ENCODE assay signal across 14 cellular contexts in genomic region chr3:53729618-53730017, GRCh38.
DNase-seq lines count a peak whose midpoint lies in the region; ATAC-seq and TF ChIP-seq lines count a peak whose summit lies in the region.
"Had no signal": no experiment of that assay in that cellular context is flagged by ENCODE, and none has a peak within 500 bp of the region (broad histone marks: within the 10 kb centered on the region; RNA-seq: fewer than 3 reads in every experiment).

No MANE protein-coding gene starts in this region.

- no peaks in the 10 kb centered on the region for H3K36me3 ChIP-seq in endodermal cell (ENCODE audit: control insufficient read depth, insufficient read depth, low read length)
- H3K36me3 ChIP-seq in thyroid gland, result no peaks in the 10 kb centered on the region
- H3K36me3 ChIP-seq: neutrophil had no signal

- H3K4me3 Mint-ChIP-seq in endodermal cell, result no peak overlapping the region

- no peak overlapping the region for H3K9ac ChIP-seq in endodermal cell (ENCODE audit: extremely low read depth, low read length, poor library complexity, severe bottlenecking)

- intact Hi-C loops in Right ventricle myocardium superior (cut with DNase I) (no loop called here), cardiac septum (cut with DNase I) (no loop called here), thyroid gland (cut with DNase I) (no loop called here)

- TF ChIP-seq CTCF in endodermal cell (conservative IDR thresholded peaks at IDR 0.05), result peak; percentile 41
- peak in 2 of 6 experiments; percentile 23 to 37 for TF ChIP-seq CTCF in thyroid gland (IDR thresholded peaks at IDR 0.05)

- ATAC-seq in Right ventricle myocardium superior (ENCODE audit: poor library complexity) (peak; percentile 69), HG03378 (IDR thresholded peaks at IDR 0.05; ENCODE audit: unreplicated experiment) (peak; percentile 47), GM21515 (IDR thresholded peaks at IDR 0.05; ENCODE audit: unreplicated experiment) (no peak)

- no peak for DNase-seq in Right ventricle myocardium superior
- DNase-seq in cardiac septum (ENCODE audit: low spot score), result no peak
- DNase-seq in endodermal cell, result no peak
- DNase-seq in thyroid gland, result peak; percentile 28 to 38
- DNase-seq in NCI-H82 treated with DMSO at 0.1 percent for 48 hours (lab: John Stamatoyannopoulos, UW; ENCODE audit: unreplicated experiment), result no peak
- no peak for DNase-seq in NCI-H187 (lab: John Stamatoyannopoulos, UW)
- DNase-seq: activated T-cell treated with anti-CD3 and anti-CD28 coated beads, Interleukin-2, amount 50 U/mL, for 1 hour; GDM1; islet precursor cell; NCI-H2029; stimulated activated CD4-positive, alpha-beta T cell treated with anti-CD3 and anti-CD28 coated beads, Interleukin-15, amount 100 ng/mL, for 24 hours had no signal

- H3K27ac ChIP-seq in endodermal cell (ENCODE audit: low read depth, low read length) (no peak overlapping the region), thyroid gland (no peak overlapping the region)
- H3K27ac ChIP-seq: neutrophil had no signal

- no peaks in the 10 kb centered on the region for H3K9me3 Mint-ChIP-seq in endodermal cell

- no peaks in the 10 kb centered on the region for H3K4me1 ChIP-seq in endodermal cell (ENCODE audit: control insufficient read depth, insufficient read depth, low read length)
- peaks cover 9 to 19% of the 10 kb centered on the region in 2 donors for H3K4me1 ChIP-seq in thyroid gland

- no peaks in the 10 kb centered on the region for H3K27me3 Mint-ChIP-seq in endodermal cell (ENCODE audit: insufficient read depth)

- H3K27me3 ChIP-seq in endodermal cell (ENCODE audit: control insufficient read depth, insufficient read depth, low read length, poor library complexity, severe bottlenecking) (no peaks in the 10 kb centered on the region), thyroid gland (no peaks in the 10 kb centered on the region)

- H3K27ac Mint-ChIP-seq in endodermal cell, result no peak overlapping the region

- WGBS in endodermal cell (ENCODE audit: insufficient coverage in 1 of 2, insufficient read length in 1 of 2), 2 experiments, result 70 to 87% methylated on average over 2 of the region's 2 CpGs
- 22 to 40% methylated on average over 2 of the region's 2 CpGs for WGBS in thyroid gland, 2 donors

- H3K9me3 ChIP-seq in endodermal cell (ENCODE audit: control insufficient read depth, low read length) (no peaks in the 10 kb centered on the region), thyroid gland (no peaks in the 10 kb centered on the region)
- H3K9me3 ChIP-seq: neutrophil had no signal

- no peak for TF ChIP-seq POLR2A in thyroid gland (IDR thresholded peaks at IDR 0.05)

- no peaks in the 10 kb centered on the region for H3K36me3 Mint-ChIP-seq in endodermal cell (ENCODE audit: low read depth)

- H3K4me3 ChIP-seq in endodermal cell (ENCODE audit: low read length) (no peak overlapping the region), thyroid gland (replicated peaks in 1 of 3) (no peak overlapping the region)

- H3K4me1 Mint-ChIP-seq in endodermal cell, result no peaks in the 10 kb centered on the region

Comparison
In these comparisons a context has a peak if more than half of its experiments do, and no peak if none do; other contexts are left out.
1. DNase-seq: peak in thyroid gland (2 of 2); none in Right ventricle myocardium superior (single experiment), cardiac septum (single experiment), endodermal cell (single experiment), NCI-H82 treated with DMSO at 0.1 percent for 48 hours (single experiment) and NCI-H187 (0 of 2).